Comparison of ENCODE assay signal across 1 cellular context in the genomic region with DNA sequence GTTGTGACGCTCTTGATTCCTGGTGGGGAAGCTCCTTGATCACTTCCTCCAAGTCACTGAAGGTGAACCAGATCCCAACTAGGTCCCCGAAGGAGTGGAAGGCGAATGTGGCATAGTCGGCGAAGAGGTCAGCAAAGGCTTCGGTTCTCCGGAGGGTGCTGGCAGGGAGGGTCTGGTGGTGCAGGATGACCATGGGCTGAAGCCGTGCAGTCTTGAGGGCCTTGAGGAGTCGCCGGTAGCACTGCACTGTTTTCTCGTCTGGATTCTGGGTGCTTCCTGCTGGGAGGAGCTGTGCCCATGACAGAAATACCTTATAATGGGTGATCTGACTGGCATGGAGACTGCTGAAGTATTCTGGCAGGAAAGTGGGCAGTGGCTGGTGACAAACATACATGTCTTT.
TF ChIP-seq lines count a peak whose summit lies in the region.

No MANE protein-coding gene starts in this region.

TF ChIP-seq in HepG2, 621 proteins besides CTCF, POLR2A, EP300 and RAD21:
- TF ChIP-seq MED13 (CRISPR knock-in tag; IDR thresholded peaks at IDR 0.05) (no peak), PPARG (CRISPR knock-in tag; conservative IDR thresholded peaks at IDR 0.05) (no peak), ZNF17 (CRISPR knock-in tag; IDR thresholded peaks at IDR 0.05) (no peak), NRL (CRISPR knock-in tag; IDR thresholded peaks at IDR 0.05; ENCODE audit: borderline replicate concordance) (no peak), NR1H2 (CRISPR knock-in tag; IDR thresholded peaks at IDR 0.05; ENCODE audit: borderline replicate concordance, low read depth) (no peak), ZNF616 (CRISPR knock-in tag; IDR thresholded peaks at IDR 0.05; ENCODE audit: low read depth) (no peak), ZNF296 (CRISPR knock-in tag; conservative IDR thresholded peaks at IDR 0.05) (no peak), ZNF558 (CRISPR knock-in tag; IDR thresholded peaks at IDR 0.05; ENCODE audit: borderline replicate concordance) (no peak), FOXP1 (IDR thresholded peaks at IDR 0.05) (no peak), FOXP1 (CRISPR knock-in tag; IDR thresholded peaks at IDR 0.05) (no peak), ASH2L (IDR thresholded peaks at IDR 0.05; ENCODE audit: insufficient read length, low read depth, low read length) (no peak)
- TF ChIP-seq, protein P1, sequence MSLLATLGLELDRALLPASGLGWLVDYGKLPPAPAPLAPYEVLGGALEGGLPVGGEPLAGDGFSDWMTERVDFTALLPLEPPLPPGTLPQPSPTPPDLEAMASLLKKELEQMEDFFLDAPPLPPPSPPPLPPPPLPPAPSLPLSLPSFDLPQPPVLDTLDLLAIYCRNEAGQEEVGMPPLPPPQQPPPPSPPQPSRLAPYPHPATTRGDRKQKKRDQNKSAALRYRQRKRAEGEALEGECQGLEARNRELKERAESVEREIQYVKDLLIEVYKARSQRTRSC (CRISPR knock-in tag; IDR thresholded peaks at IDR 0.05; ENCODE audit: low read depth) = no peak
